ENCODE assay signal across 15 cellular contexts in genomic region chr2:46866770-46867246, GRCh38. TPM values are rescaled to one million over a fixed set of nuclear protein-coding genes. Genes with fewer than 3 reads are reported as not detected.
DNase-seq lines count a peak whose midpoint lies in the region; ATAC-seq and TF ChIP-seq lines count a peak whose summit lies in the region.
"Had no signal": no experiment of that assay in that cellular context is flagged by ENCODE, and none has a peak within 500 bp of the region (broad histone marks: within the 10 kb centered on the region; RNA-seq: fewer than 3 reads in every experiment).

No MANE protein-coding gene starts in this region.

- H3K9me3 Mint-ChIP-seq in WTC11, result peaks cover 25% of the 10 kb centered on the region

- peak overlapping the region; percentile 8 to 33 for H3K27ac ChIP-seq in esophagus (ENCODE audit: low read depth in 2 of 2, low read length in 1 of 2)
- peak overlapping the region; percentile 68 to 79 for H3K27ac ChIP-seq in lung (ENCODE audit: low read depth in 1 of 2, low read length in 1 of 2)
- H3K27ac ChIP-seq in stomach, result peak overlapping the region; percentile 51 to 81 (median 76)
- no peak overlapping the region for H3K27ac ChIP-seq in GM23248
- H3K27ac ChIP-seq: cardiac muscle cell had no signal

- H3K79me2 ChIP-seq in GM23248 (ENCODE audit: insufficient read depth), result no peaks in the 10 kb centered on the region

- DNase-seq in LHCN-M2 (ENCODE audit: low read depth) (peak; percentile 12), lung (ENCODE audit: low spot score) (peak; percentile 68), stomach (peak; percentile 85), WTC11 (ENCODE audit: low spot score) (no peak), HAP-1 (ENCODE audit: low spot score in 2 of 2) (no peak), GM23248 (no peak)
- no peak for DNase-seq in activated CD4-positive, alpha-beta T cell treated with anti-CD3 and anti-CD28 coated beads, Interleukin-2, amount 50 U/mL, for 48 hours
- DNase-seq: activated CD4-positive, alpha-beta T cell treated with anti-CD3 and anti-CD28 coated beads for 4 hours; CD4-positive, CD25-positive, alpha-beta regulatory T cell; KG1; nucleus accumbens; stimulated activated CD4-positive, alpha-beta T cell treated with anti-CD3 and anti-CD28 coated beads, Interleukin-4, amount 100 ng/mL, for 24 hours had no signal

- H3K9ac ChIP-seq in GM23248, result no peak overlapping the region

- H3F3A ChIP-seq in GM23248 (ENCODE audit: insufficient read depth), result peaks cover 11% of the 10 kb centered on the region

- H3K4me1 ChIP-seq in esophagus (ENCODE audit: control insufficient read depth in 2 of 2, insufficient read depth in 2 of 2, low read length in 1 of 2) (peaks cover 2 to 5% of the 10 kb centered on the region in 2 donors), lung (ENCODE audit: control insufficient read depth in 2 of 2, insufficient read depth in 2 of 2, low read length in 2 of 2) (peaks cover 0 to 10% of the 10 kb centered on the region in 2 donors), stomach (peaks cover 3 to 26% (median 18%) of the 10 kb centered on the region in 4 donors), HAP-1 (no peaks in the 10 kb centered on the region), GM23248 (ENCODE audit: insufficient read depth) (peaks cover 9% of the 10 kb centered on the region)

- intact Hi-C loops in stomach (cut with DNase I; ENCODE audit: low total_unique reads), result no loop called here

- H3K36me3 ChIP-seq in esophagus (ENCODE audit: control insufficient read depth in 2 of 2, insufficient read depth in 2 of 2, low read length in 1 of 2) (no peaks in the 10 kb centered on the region), lung (ENCODE audit: control insufficient read depth in 2 of 2, insufficient read depth in 2 of 2, low read length in 2 of 2) (no peaks in the 10 kb centered on the region), stomach (no peaks in the 10 kb centered on the region), HAP-1 (replicated peaks) (no peaks in the 10 kb centered on the region), GM23248 (ENCODE audit: low read depth) (no peaks in the 10 kb centered on the region)
- H3K36me3 ChIP-seq: cardiac muscle cell had no signal

- TF ChIP-seq CTCF in lung (IDR thresholded peaks at IDR 0.05; ENCODE audit: control extremely low read depth, extremely low read depth) (no peak), stomach (IDR thresholded peaks at IDR 0.05) (no peak), WTC11 (IDR thresholded peaks at IDR 0.05) (no peak)

- H2AFZ ChIP-seq in GM23248, result no peak overlapping the region

- H3K9me2 ChIP-seq in GM23248 (ENCODE audit: insufficient read depth), result no peaks in the 10 kb centered on the region

- no peak overlapping the region for H3K4me3 Mint-ChIP-seq in WTC11
- H3K4me3 Mint-ChIP-seq: CD4-positive, CD25-positive, alpha-beta regulatory T cell; stimulated activated naive CD8-positive, alpha-beta T cell treated with anti-CD3 and anti-CD28 coated beads, Interleukin-15, Interleukin-2, amounts not matched to agents 100 ng/mL and 50 ng/mL, for 24 hours had no signal

- H3K36me3 Mint-ChIP-seq in WTC11, result peaks cover 4% of the 10 kb centered on the region; the same call in 1 of the 2 replicates

- peaks cover 6% of the 10 kb centered on the region for H3K27me3 Mint-ChIP-seq in WTC11 (ENCODE audit: low read depth)

- no peaks in the 10 kb centered on the region for H4K20me1 ChIP-seq in GM23248 (ENCODE audit: insufficient read depth)

- POLR2A ChIA-PET in WTC11 (lab: Charles Lee), result no interaction called here

- no peaks in the 10 kb centered on the region for H3K4me1 Mint-ChIP-seq in WTC11

- no peak for ATAC-seq in lung (ENCODE audit: insufficient read depth, low FRiP score)
- no peak for ATAC-seq in WTC11

- H3K9me3 ChIP-seq in esophagus (ENCODE audit: control insufficient read depth in 2 of 2, insufficient read depth in 1 of 2, low read depth in 1 of 2, low read length in 1 of 2) (no peaks in the 10 kb centered on the region), lung (ENCODE audit: control insufficient read depth in 2 of 2, insufficient read depth in 1 of 2, low read length in 1 of 2) (peaks cover 0 to 6% of the 10 kb centered on the region in 2 donors), stomach (peaks cover 0 to 14% (median 9%) of the 10 kb centered on the region in 4 donors), HAP-1 (peaks cover 2% of the 10 kb centered on the region; the same call in 1 of the 2 replicates), GM23248 (ENCODE audit: low read depth) (no peaks in the 10 kb centered on the region)

- no peak overlapping the region for H3K4me2 ChIP-seq in GM23248 (ENCODE audit: unreplicated experiment)

- TF ChIP-seq POLR2A in stomach (IDR thresholded peaks at IDR 0.05), result no peak

- H3K4me3 ChIP-seq in esophagus (ENCODE audit: low read depth in 1 of 2, low read length in 2 of 2), result no peak overlapping the region
- no peak overlapping the region for H3K4me3 ChIP-seq in lung
- H3K4me3 ChIP-seq in stomach, result no peak overlapping the region
- no peak overlapping the region for H3K4me3 ChIP-seq in HAP-1
- no peak overlapping the region for H3K4me3 ChIP-seq in GM23248
- H3K4me3 ChIP-seq: cardiac muscle cell had no signal

- CTCF ChIA-PET in WTC11 (lab: Charles Lee), result interaction anchor here (1.2 kb wide), 1 partner anchor 9 kb away, joined by 3 read pairs; no protein-coding TSS in a partner anchor

- TF ChIP-seq EP300 in stomach (IDR thresholded peaks at IDR 0.05), result no peak

- in situ Hi-C loops in HAP-1 (cut with MboI; ENCODE audit: low sequenced_read_pairs) (no loop called here), GM23248 (cut with MboI) (no loop called here)

- H3K27me3 ChIP-seq in esophagus (ENCODE audit: control insufficient read depth in 1 of 2, insufficient read depth in 2 of 2, low read length in 2 of 2), result no peaks in the 10 kb centered on the region
- H3K27me3 ChIP-seq in lung (ENCODE audit: control insufficient read depth, insufficient read depth), result no peaks in the 10 kb centered on the region
- no peaks in the 10 kb centered on the region for H3K27me3 ChIP-seq in stomach
- H3K27me3 ChIP-seq in HAP-1 (ENCODE audit: low read depth), result no peaks in the 10 kb centered on the region
- no peaks in the 10 kb centered on the region for H3K27me3 ChIP-seq in GM23248 (replicated peaks; ENCODE audit: insufficient read depth)
- H3K27me3 ChIP-seq: cardiac muscle cell had no signal

- 55 to 75% methylated on average over 11 of the region's 11 CpGs for WGBS in esophagus, 2 donors
- WGBS in lung, 2 donors, result 36 to 47% methylated on average over 11 of the region's 11 CpGs
- WGBS in stomach, 5 donors, result 29 to 54% (median 47%) methylated on average over 10 to 11 of the region's 11 CpGs
- 86% methylated on average over 11 of the region's 11 CpGs for WGBS in GM23248 (ENCODE audit: low coverage in 1 of 2, low lambda C conversion rate in 2 of 2, missing lambda C conversion rate in 2 of 2), 2 experiments

- no peak overlapping the region for H3K27ac Mint-ChIP-seq in WTC11
- H3K27ac Mint-ChIP-seq: CD4-positive, CD25-positive, alpha-beta regulatory T cell; stimulated activated naive CD8-positive, alpha-beta T cell treated with anti-CD3 and anti-CD28 coated beads, Interleukin-15, Interleukin-2, amounts not matched to agents 100 ng/mL and 50 ng/mL, for 24 hours had no signal

TF ChIP-seq in WTC11, 78 proteins besides CTCF, POLR2A, EP300 and RAD21 (continues in another document):
- no peak for TF ChIP-seq ERG (CRISPR knock-in tag; IDR thresholded peaks at IDR 0.05)
- no peak for TF ChIP-seq HMGA2 (CRISPR knock-in tag; IDR thresholded peaks at IDR 0.05)
- no peak for TF ChIP-seq ATF3 (CRISPR knock-in tag; conservative IDR thresholded peaks at IDR 0.05)
- TF ChIP-seq ESRRA (CRISPR knock-in tag; IDR thresholded peaks at IDR 0.05; ENCODE audit: borderline replicate concordance), result no peak
- no peak for TF ChIP-seq TP53 (CRISPR knock-in tag; IDR thresholded peaks at IDR 0.05)
- no peak for TF ChIP-seq USF1 (CRISPR knock-in tag; IDR thresholded peaks at IDR 0.05)
- no peak for TF ChIP-seq ZNF423 (CRISPR knock-in tag; IDR thresholded peaks at IDR 0.05)
- no peak for TF ChIP-seq NFATC4 (CRISPR knock-in tag; IDR thresholded peaks at IDR 0.05)
- TF ChIP-seq SP1 (CRISPR knock-in tag; conservative IDR thresholded peaks at IDR 0.05), result no peak
- TF ChIP-seq PRRX2 (CRISPR knock-in tag; IDR thresholded peaks at IDR 0.05), result no peak

RNA-seq across cellular contexts. Expression of gene MCFD2, which starts 48.8 kb away (rescaled TPM):
- total RNA-seq in LHCN-M2 (2014; rRNA removed) (219 and 228 TPM in 2 replicates), lung (100 to 1,000 TPM in 1 of 2 donors, 10 to 100 TPM in 1; 80.0 to 101 TPM), stomach (100 to 1,000 TPM in 2 of 5 donors, 10 to 100 TPM in 3; 13.3 to 127 (median 78.0) TPM), WTC11 (2021) (61.7 to 68.1 TPM (median 62.0 TPM) in 3 replicates)
- 85.9 TPM for polyA plus RNA-seq in LHCN-M2 (2012)
- polyA plus RNA-seq in esophagus (10 to 100 TPM; 12.4 to 20.4 TPM), lung (10 to 100 TPM; 22.0 to 57.3 TPM), stomach (10 to 100 TPM; 15.9 to 23.5 (median 17.1) TPM), GM23248 (2016; fragmentation: Nextera tagmentation; extraction: Ambion mirVana) (298 and 303 TPM in 2 replicates)
- 310 and 329 TPM in 2 replicates for total RNA-seq in GM23248 (2014; rRNA removed; shearing (Covaris generic))

Comparison
In these comparisons a context has a peak if more than half of its experiments do, and no peak if none do; other contexts are left out.
1. DNase-seq: peak in LHCN-M2 (single experiment), lung (single experiment) and stomach (single experiment); none in WTC11 (single experiment), HAP-1 (0 of 2), activated CD4-positive, alpha-beta T cell treated with anti-CD3 and anti-CD28 coated beads, Interleukin-2, amount 50 U/mL, for 48 hours (0 of 2) and GM23248 (single experiment).